ENCODE assay signal across 16 cellular contexts in genomic region chr2:182558564-182558963, GRCh38.
"Had no signal": no experiment of that assay in that cellular context is flagged by ENCODE, and none has a peak within 500 bp of the region (broad histone marks: within the 10 kb centered on the region; RNA-seq: fewer than 3 reads in every experiment).

No MANE protein-coding gene starts in this region.

- H3K36me3 ChIP-seq: heart left ventricle, neutrophil, ovary had no signal

- DNase-seq: effector CD4-positive, alpha-beta T cell; endodermal cell; heart left ventricle; hippocampal formation; left colon; mesendoderm; naive B cell; ovary; right cardiac atrium; small intestine; stimulated activated CD4-positive, alpha-beta T cell treated with anti-CD3 and anti-CD28 coated beads, Interleukin-12 subunit alpha, Interleukin-12 subunit beta, amount 100 ng/mL, for 4 hours; stimulated activated CD4-positive, alpha-beta T cell treated with anti-CD3 and anti-CD28 coated beads, Interleukin-2, amount 100 ng/mL, for 48 hours; stimulated activated naive CD4-positive, alpha-beta T cell treated with Interleukin-2 at 50 U/mL for 16 hours; trophoblast cell had no signal

- H3K4me3 ChIP-seq: coronary artery, heart left ventricle, ovary had no signal

- H3K9me3 ChIP-seq: heart left ventricle, neutrophil, ovary had no signal

- ATAC-seq: heart left ventricle, left colon, right cardiac atrium had no signal

- H3K27me3 ChIP-seq: heart left ventricle, neutrophil, ovary had no signal

- H3K27ac ChIP-seq: coronary artery, heart left ventricle, neutrophil, ovary had no signal
